ENCODE assay signal across 10 cellular contexts in the genomic region with DNA sequence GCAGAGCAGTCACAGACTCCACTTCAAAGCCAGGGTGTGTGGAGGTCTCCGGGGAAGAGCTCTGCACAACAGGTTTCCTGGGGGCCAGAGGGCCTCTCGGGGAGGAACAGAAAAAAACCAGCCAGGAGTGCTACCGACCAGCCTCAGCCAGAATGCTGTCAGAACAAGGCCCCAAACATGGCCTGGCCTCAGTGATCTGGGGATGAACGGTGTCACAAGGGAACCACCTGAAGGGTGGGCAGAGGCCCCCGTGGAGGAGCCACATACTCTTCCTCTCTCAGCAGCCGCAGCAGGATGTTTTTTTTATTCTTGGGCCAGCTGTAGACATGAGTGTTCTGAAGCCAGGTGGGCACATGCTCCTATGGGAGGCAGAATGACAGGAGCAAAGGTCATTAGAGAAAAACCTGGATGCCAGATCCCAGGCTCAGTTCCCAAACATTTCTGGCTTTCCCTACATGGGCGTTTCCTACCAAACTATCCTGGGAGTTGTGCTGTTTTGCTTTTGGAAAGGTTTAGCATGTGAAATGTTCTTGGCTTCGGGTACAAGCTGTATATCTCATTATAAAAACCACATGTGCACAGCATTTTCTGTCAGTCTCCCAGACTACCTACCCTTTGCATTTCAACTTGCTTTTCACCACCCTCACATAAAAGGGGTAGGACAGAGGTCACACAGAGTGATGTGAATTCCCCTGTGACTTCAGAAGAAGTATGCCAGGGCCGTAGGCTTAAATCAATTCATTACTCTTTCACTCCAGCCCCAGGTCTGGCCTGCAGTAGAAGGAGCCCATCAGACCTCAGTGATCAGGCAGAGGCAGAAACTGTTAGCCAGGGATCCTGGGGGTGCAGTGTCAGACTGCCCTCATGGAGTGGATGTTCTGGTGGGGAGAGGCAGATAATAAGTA. TPM values are rescaled to one million over a fixed set of nuclear protein-coding genes. Genes with fewer than 3 reads are reported as not detected.
DNase-seq lines count a peak whose midpoint lies in the region; ATAC-seq and TF ChIP-seq lines count a peak whose summit lies in the region.
"Had no signal": no experiment of that assay in that cellular context is flagged by ENCODE, and none has a peak within 500 bp of the region (broad histone marks: within the 10 kb centered on the region; RNA-seq: fewer than 3 reads in every experiment).

No MANE protein-coding gene starts in this region.

- in situ Hi-C loops in transverse colon (cut with MboI; ENCODE audit: low pct_ligation_motif_present in 1 of 4, low pct_unique_long_range_greater_than_20kb in 1 of 4, low sequenced_read_pairs in 3 of 4) = no loop called here

- peak overlapping the region; percentile 33 for H3K27ac Mint-ChIP-seq in activated CD4-positive, alpha-beta T cell treated with anti-CD3 and anti-CD28 coated beads for 36 hours
- peak overlapping the region; percentile 74 for H3K27ac Mint-ChIP-seq in memory B cell
- peak overlapping the region in 1 of 2 donors; percentile 61 for H3K27ac Mint-ChIP-seq in natural killer cell

- peaks cover 41% of the 10 kb centered on the region for H3K36me3 Mint-ChIP-seq in activated CD4-positive, alpha-beta T cell treated with anti-CD3 and anti-CD28 coated beads for 36 hours (ENCODE audit: low read depth)
- H3K36me3 Mint-ChIP-seq in memory B cell (peaks cover 28% of the 10 kb centered on the region), natural killer cell (peaks cover 6% of the 10 kb centered on the region)

- no peaks in the 10 kb centered on the region for H3K27me3 ChIP-seq in transverse colon
- no peaks in the 10 kb centered on the region for H3K27me3 ChIP-seq in effector memory CD4-positive, alpha-beta T cell (replicated peaks; ENCODE audit: control insufficient read depth, insufficient read depth, low read length, poor library complexity, severe bottlenecking)

- no peak for TF ChIP-seq POLR2A in transverse colon (IDR thresholded peaks at IDR 0.05)

- no peak for ATAC-seq in activated CD4-positive, alpha-beta T cell treated with anti-CD3 and anti-CD28 coated beads for 36 hours
- ATAC-seq in memory B cell (ENCODE audit: low read depth) (no peak), natural killer cell (no peak)

- H3K27me3 Mint-ChIP-seq in activated CD4-positive, alpha-beta T cell treated with anti-CD3 and anti-CD28 coated beads for 36 hours = no peaks in the 10 kb centered on the region
- H3K27me3 Mint-ChIP-seq in memory B cell (no peaks in the 10 kb centered on the region), natural killer cell (ENCODE audit: low read depth in 2 of 2) (no peaks in the 10 kb centered on the region)

- no peaks in the 10 kb centered on the region for H3K9me3 ChIP-seq in transverse colon
- no peaks in the 10 kb centered on the region for H3K9me3 ChIP-seq in effector memory CD4-positive, alpha-beta T cell (ENCODE audit: control insufficient read depth, low read length)

- H3K36me3 ChIP-seq in transverse colon = peaks cover 0 to 9% (median 4%) of the 10 kb centered on the region in 4 donors
- peaks cover 7% of the 10 kb centered on the region for H3K36me3 ChIP-seq in effector memory CD4-positive, alpha-beta T cell (ENCODE audit: control insufficient read depth, insufficient read depth, low read length)

- CTCF ChIA-PET in activated CD4-positive, alpha-beta T cell treated with anti-CD3 and anti-CD28 coated beads for 36 hours (lab: Charles Lee) = interaction anchor here (0.5 to 2.0 kb wide), 3 partner anchors 13 to 301 kb away, joined by 3 to 6 read pairs (median 6); a partner anchor contains a TSS

- intact Hi-C loops in activated CD4-positive, alpha-beta T cell treated with anti-CD3 and anti-CD28 coated beads for 36 hours (cut with DNase I, micrococcal nuclease) = no loop called here
- intact Hi-C loops in transverse colon (cut with DNase I; ENCODE audit: low total_unique reads) (loop anchor here (10.0 kb wide), 1 partner anchor 75 kb away; the partner anchor contains the start of gene REV3L), natural killer cell (cut with micrococcal nuclease) (no loop called here)

- DNase-seq in activated CD4-positive, alpha-beta T cell treated with anti-CD3 and anti-CD28 coated beads for 36 hours = no peak
- DNase-seq in activated CD4-positive, alpha-beta T cell treated with anti-CD3 and anti-CD28 coated beads, Interleukin-2, amount 50 U/mL, for 1 hour = no peak
- DNase-seq in memory B cell (ENCODE audit: low spot score in 2 of 2) (no peak), transverse colon (no peak), natural killer cell (no peak), retina (no peak)
- DNase-seq in effector memory CD4-positive, alpha-beta T cell = no peak
- DNase-seq: activated CD8-positive, alpha-beta memory T cell treated with anti-CD3 and anti-CD28 coated beads for 24 hours; NCI-H1694 had no signal

- H3K27ac ChIP-seq in adipose tissue (ENCODE audit: low read depth, low read length) (peak overlapping the region; percentile 0), transverse colon (peak overlapping the region; percentile 71 to 79 (median 78))
- H3K27ac ChIP-seq in effector memory CD4-positive, alpha-beta T cell (ENCODE audit: insufficient read depth, low read length, poor library complexity, severe bottlenecking) = no peak overlapping the region

- 17 to 35% (median 22%) methylated on average over 9 of the region's 9 CpGs for WGBS in adipose tissue, 3 donors
- 28 to 30% methylated on average over 3 to 9 of the region's 9 CpGs for WGBS in transverse colon (ENCODE audit: low coverage in 1 of 2), 2 donors

- no peak overlapping the region for H3K4me3 ChIP-seq in transverse colon
- no peak overlapping the region for H3K4me3 ChIP-seq in effector memory CD4-positive, alpha-beta T cell (ENCODE audit: insufficient read depth, low read depth, low read length, poor library complexity, severe bottlenecking)

- TF ChIP-seq CTCF in transverse colon (IDR thresholded peaks at IDR 0.05) (no peak), natural killer cell (IDR thresholded peaks at IDR 0.05) (no peak)

- TF ChIP-seq EP300 in transverse colon (IDR thresholded peaks at IDR 0.05; ENCODE audit: low read depth) = no peak

- POLR2A ChIA-PET in activated CD4-positive, alpha-beta T cell treated with anti-CD3 and anti-CD28 coated beads for 36 hours (lab: Charles Lee) = no interaction called here

- no peaks in the 10 kb centered on the region for H3K9me3 Mint-ChIP-seq in activated CD4-positive, alpha-beta T cell treated with anti-CD3 and anti-CD28 coated beads for 36 hours (ENCODE audit: low read depth)
- H3K9me3 Mint-ChIP-seq in memory B cell (no peaks in the 10 kb centered on the region), natural killer cell (no peaks in the 10 kb centered on the region)

- peaks cover 20% of the 10 kb centered on the region for H3K4me1 Mint-ChIP-seq in activated CD4-positive, alpha-beta T cell treated with anti-CD3 and anti-CD28 coated beads for 36 hours
- peaks cover 7% of the 10 kb centered on the region for H3K4me1 Mint-ChIP-seq in memory B cell
- peaks cover 10 to 20% of the 10 kb centered on the region in 2 donors for H3K4me1 Mint-ChIP-seq in natural killer cell

- H3K4me3 Mint-ChIP-seq in activated CD4-positive, alpha-beta T cell treated with anti-CD3 and anti-CD28 coated beads for 36 hours = no peak overlapping the region
- H3K4me3 Mint-ChIP-seq in memory B cell (no peak overlapping the region), natural killer cell (no peak overlapping the region)

- H3K4me1 ChIP-seq in transverse colon = peaks cover 10 to 37% (median 27%) of the 10 kb centered on the region in 4 donors
- no peaks in the 10 kb centered on the region for H3K4me1 ChIP-seq in effector memory CD4-positive, alpha-beta T cell (ENCODE audit: control insufficient read depth, insufficient read depth, low read length, poor library complexity, severe bottlenecking)

RNA-seq across cellular contexts. Expression of gene TRAF3IP2, which starts 46.2 kb away (rescaled TPM):
- total RNA-seq in activated CD4-positive, alpha-beta T cell treated with anti-CD3 and anti-CD28 coated beads for 36 hours = 10 to 100 TPM; 32.7 to 43.8 TPM
- 10 to 100 TPM; 21.9 to 46.5 (median 26.3) TPM for polyA plus RNA-seq in adipose tissue
- total RNA-seq in transverse colon (10 to 100 TPM; 33.0 to 57.8 (median 54.5) TPM), natural killer cell (10 to 100 TPM in 1 of 3 donors, 1 to 10 TPM in 2; 9.8 to 14.7 (median 9.9) TPM)
